In the genomic region with DNA sequence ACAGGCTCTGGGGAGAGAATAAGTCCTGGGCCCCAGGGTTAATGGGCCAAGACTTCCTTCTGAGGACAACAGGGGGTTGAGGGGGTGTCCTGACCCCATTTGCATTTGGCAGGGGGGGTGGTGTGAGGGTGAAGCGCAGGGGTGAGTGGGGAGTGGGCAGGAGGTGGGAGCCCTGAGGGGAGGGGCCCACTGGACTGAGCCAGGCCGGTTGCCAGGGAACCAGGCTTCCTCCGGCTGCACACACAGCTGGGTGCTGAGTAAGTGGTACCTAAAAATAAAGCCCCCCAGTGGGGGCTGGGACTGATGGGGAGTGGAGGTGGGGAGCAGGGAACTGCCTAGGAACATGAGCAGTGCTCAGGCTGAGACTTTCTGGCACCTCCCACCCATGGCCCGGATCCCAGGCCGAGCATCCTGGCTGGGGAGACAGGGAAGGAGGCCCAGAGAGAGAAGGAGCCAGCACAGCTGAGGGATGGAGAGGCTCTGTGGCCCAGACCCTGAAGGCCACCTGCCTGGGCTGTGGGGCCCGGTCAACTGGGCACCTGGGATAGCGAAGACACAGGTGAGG, we compare ENCODE assay signal across 16 cellular contexts. TPM values are rescaled to one million over a fixed set of nuclear protein-coding genes. Genes with fewer than 3 reads are reported as not detected.
DNase-seq lines count a peak whose midpoint lies in the region; ATAC-seq and TF ChIP-seq lines count a peak whose summit lies in the region.
"Had no signal": no experiment of that assay in that cellular context is flagged by ENCODE, and none has a peak within 500 bp of the region (broad histone marks: within the 10 kb centered on the region; RNA-seq: fewer than 3 reads in every experiment).

No MANE protein-coding gene starts in this region.

- TF ChIP-seq CTCF in SK-N-SH (IDR thresholded peaks at IDR 0.05) = no peak

- H3K27ac ChIP-seq in temporal lobe (ENCODE audit: low read depth, low read length) = peak overlapping the region; percentile 33
- H3K27ac ChIP-seq in SK-N-SH (ENCODE audit: low read depth in 2 of 2, low read length in 1 of 2) = no peak overlapping the region
- H3K27ac ChIP-seq: heart left ventricle, pancreas, SJCRH30 had no signal

- intact Hi-C loops in Right ventricle myocardium inferior (cut with DNase I) (no loop called here), Right ventricle myocardium superior (cut with DNase I) (no loop called here)

- H4K20me1 ChIP-seq in SK-N-SH (ENCODE audit: insufficient read depth) = no peaks in the 10 kb centered on the region

- H3K79me2 ChIP-seq in SK-N-SH (ENCODE audit: insufficient read depth) = no peaks in the 10 kb centered on the region

- H3K27me3 Mint-ChIP-seq in activated T-cell treated with anti-CD3 and anti-CD28 coated beads, Interleukin-2, amount 50 U/mL, for 4 hours (ENCODE audit: low read depth) = peaks cover 2% of the 10 kb centered on the region

- H3K9me3 Mint-ChIP-seq in activated T-cell treated with anti-CD3 and anti-CD28 coated beads, Interleukin-2, amount 50 U/mL, for 4 hours = no peaks in the 10 kb centered on the region
- H3K9me3 Mint-ChIP-seq: dendritic cell treated with granulocyte-macrophage colony-stimulating factor and Interleukin-4, amounts not matched to agents 40 ng/mL and 50 ng/mL, for 4 days; GM23338; T-helper 2 cell treated with Interferon-gamma antibody and Interleukin-4, amounts not matched to agents 5 μg/mL and 100 μg/mL, for 36 hours had no signal

- no peak for TF ChIP-seq EP300 in SK-N-SH (IDR thresholded peaks at IDR 0.05; ENCODE audit: borderline replicate concordance in 1 of 2, low read depth in 1 of 2, low read length in 1 of 2)

- no peaks in the 10 kb centered on the region for H3K9me2 ChIP-seq in SK-N-SH

- no peaks in the 10 kb centered on the region for H3K9me3 ChIP-seq in SK-N-SH
- H3K9me3 ChIP-seq: heart left ventricle, pancreas, SJCRH30 had no signal

- CTCF ChIA-PET in SK-N-SH (lab: Yijun Ruan, JAX) = no interaction called here

- H3K36me3 Mint-ChIP-seq in activated T-cell treated with anti-CD3 and anti-CD28 coated beads, Interleukin-2, amount 50 U/mL, for 4 hours (ENCODE audit: insufficient read depth) = no peaks in the 10 kb centered on the region

- H3K4me3 Mint-ChIP-seq in activated T-cell treated with anti-CD3 and anti-CD28 coated beads, Interleukin-2, amount 50 U/mL, for 4 hours = no peak overlapping the region
- H3K4me3 Mint-ChIP-seq: dendritic cell treated with granulocyte-macrophage colony-stimulating factor and Interleukin-4, amounts not matched to agents 40 ng/mL and 50 ng/mL, for 4 days; GM23338; T-helper 2 cell treated with Interferon-gamma antibody and Interleukin-4, amounts not matched to agents 5 μg/mL and 100 μg/mL, for 36 hours had no signal

- no peak for TF ChIP-seq RAD21 in SK-N-SH (IDR thresholded peaks at IDR 0.05; ENCODE audit: low read length)

- H3K9ac ChIP-seq in SK-N-SH = no peak overlapping the region

- POLR2A ChIA-PET in SK-N-SH (lab: Yijun Ruan, JAX) = no interaction called here

- no peaks in the 10 kb centered on the region for H3F3A ChIP-seq in SK-N-SH (replicated peaks; ENCODE audit: insufficient read depth)

- H3K36me3 ChIP-seq in SK-N-SH (replicated peaks in 1 of 2; ENCODE audit: control insufficient read depth in 1 of 2, insufficient read depth in 2 of 2, low read length in 1 of 2) = no peaks in the 10 kb centered on the region
- H3K36me3 ChIP-seq: heart left ventricle, pancreas, SJCRH30 had no signal

- H3K4me1 ChIP-seq in SK-N-SH (ENCODE audit: control insufficient read depth in 1 of 2, insufficient read depth in 2 of 2, low read depth in 1 of 2, low read length in 1 of 2) = peaks cover 0 to 20% of the 10 kb centered on the region in 2 experiments; a peak in 1 of 4 replicates
- H3K4me1 ChIP-seq: pancreas had no signal

- H3K4me2 ChIP-seq in SK-N-SH = no peak overlapping the region
- H3K4me2 ChIP-seq: GM23338 had no signal

- ATAC-seq in Right ventricle myocardium inferior = peak; percentile 22
- ATAC-seq in Right ventricle myocardium superior (ENCODE audit: poor library complexity) = no peak
- no peak for ATAC-seq in activated T-cell treated with anti-CD3 and anti-CD28 coated beads, Interleukin-2, amount 50 U/mL, for 4 hours
- ATAC-seq: GM23338, pancreas had no signal

- 84% methylated on average over 6 of the region's 7 CpGs for WGBS in SK-N-SH (ENCODE audit: low lambda C conversion rate)

- DNase-seq in Right ventricle myocardium inferior (ENCODE audit: missing footprints) = peak; percentile 44
- DNase-seq in Right ventricle myocardium superior = no peak
- peak; percentile 68 for DNase-seq in cerebellum (ENCODE audit: low spot score)
- DNase-seq in midbrain (lab: John Stamatoyannopoulos, UW) = peak; percentile 42
- DNase-seq in SK-N-SH = no peak
- DNase-seq in activated T-cell treated with anti-CD3 and anti-CD28 coated beads, Interleukin-2, amount 50 U/mL, for 4 hours = no peak
- DNase-seq in stimulated activated CD4-positive, alpha-beta T cell treated with anti-CD3 and anti-CD28 coated beads, Interleukin-4, amount 100 ng/mL, for 24 hours = no peak
- DNase-seq: activated CD4-positive, CD25-positive, alpha-beta regulatory T cell treated with anti-CD3 and anti-CD28 coated beads, Interleukin-2, amount 50 U/mL, for 72 hours; erythroblast had no signal

- no peaks in the 10 kb centered on the region for H3K27me3 ChIP-seq in SK-N-SH (ENCODE audit: insufficient read depth)
- H3K27me3 ChIP-seq: heart left ventricle, pancreas, SJCRH30 had no signal

- H3K4me3 ChIP-seq in SK-N-SH (ENCODE audit: low read depth in 2 of 2, low read length in 1 of 2) = no peak overlapping the region
- H3K4me3 ChIP-seq: GM23338, heart left ventricle, pancreas, SJCRH30 had no signal

- H2AFZ ChIP-seq in SK-N-SH (ENCODE audit: low read depth) = no peak overlapping the region
- H2AFZ ChIP-seq: GM23338 had no signal

- H3K4me1 Mint-ChIP-seq in activated T-cell treated with anti-CD3 and anti-CD28 coated beads, Interleukin-2, amount 50 U/mL, for 4 hours (ENCODE audit: low read depth) = no peaks in the 10 kb centered on the region

TF ChIP-seq in SK-N-SH, 30 proteins besides CTCF, POLR2A, EP300 and RAD21 (continues in another document):
- TF ChIP-seq, protein P1, sequence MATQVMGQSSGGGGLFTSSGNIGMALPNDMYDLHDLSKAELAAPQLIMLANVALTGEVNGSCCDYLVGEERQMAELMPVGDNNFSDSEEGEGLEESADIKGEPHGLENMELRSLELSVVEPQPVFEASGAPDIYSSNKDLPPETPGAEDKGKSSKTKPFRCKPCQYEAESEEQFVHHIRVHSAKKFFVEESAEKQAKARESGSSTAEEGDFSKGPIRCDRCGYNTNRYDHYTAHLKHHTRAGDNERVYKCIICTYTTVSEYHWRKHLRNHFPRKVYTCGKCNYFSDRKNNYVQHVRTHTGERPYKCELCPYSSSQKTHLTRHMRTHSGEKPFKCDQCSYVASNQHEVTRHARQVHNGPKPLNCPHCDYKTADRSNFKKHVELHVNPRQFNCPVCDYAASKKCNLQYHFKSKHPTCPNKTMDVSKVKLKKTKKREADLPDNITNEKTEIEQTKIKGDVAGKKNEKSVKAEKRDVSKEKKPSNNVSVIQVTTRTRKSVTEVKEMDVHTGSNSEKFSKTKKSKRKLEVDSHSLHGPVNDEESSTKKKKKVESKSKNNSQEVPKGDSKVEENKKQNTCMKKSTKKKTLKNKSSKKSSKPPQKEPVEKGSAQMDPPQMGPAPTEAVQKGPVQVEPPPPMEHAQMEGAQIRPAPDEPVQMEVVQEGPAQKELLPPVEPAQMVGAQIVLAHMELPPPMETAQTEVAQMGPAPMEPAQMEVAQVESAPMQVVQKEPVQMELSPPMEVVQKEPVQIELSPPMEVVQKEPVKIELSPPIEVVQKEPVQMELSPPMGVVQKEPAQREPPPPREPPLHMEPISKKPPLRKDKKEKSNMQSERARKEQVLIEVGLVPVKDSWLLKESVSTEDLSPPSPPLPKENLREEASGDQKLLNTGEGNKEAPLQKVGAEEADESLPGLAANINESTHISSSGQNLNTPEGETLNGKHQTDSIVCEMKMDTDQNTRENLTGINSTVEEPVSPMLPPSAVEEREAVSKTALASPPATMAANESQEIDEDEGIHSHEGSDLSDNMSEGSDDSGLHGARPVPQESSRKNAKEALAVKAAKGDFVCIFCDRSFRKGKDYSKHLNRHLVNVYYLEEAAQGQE (IDR thresholded peaks at IDR 0.05; ENCODE audit: low read depth, low read length) = no peak
- TF ChIP-seq FOXJ3 (CRISPR knock-in tag; IDR thresholded peaks at IDR 0.05) (no peak), RCOR1 (IDR thresholded peaks at IDR 0.05; ENCODE audit: low read length) (no peak), TEAD4 (IDR thresholded peaks at IDR 0.05; ENCODE audit: borderline replicate concordance, insufficient read depth) (no peak), YY1 (IDR thresholded peaks at IDR 0.05; ENCODE audit: low read depth) (no peak), MXI1 (IDR thresholded peaks at IDR 0.05; ENCODE audit: low read depth, low read length) (no peak), GABPA (IDR thresholded peaks at IDR 0.05; ENCODE audit: low read depth) (no peak)
- TF ChIP-seq, protein P2, sequence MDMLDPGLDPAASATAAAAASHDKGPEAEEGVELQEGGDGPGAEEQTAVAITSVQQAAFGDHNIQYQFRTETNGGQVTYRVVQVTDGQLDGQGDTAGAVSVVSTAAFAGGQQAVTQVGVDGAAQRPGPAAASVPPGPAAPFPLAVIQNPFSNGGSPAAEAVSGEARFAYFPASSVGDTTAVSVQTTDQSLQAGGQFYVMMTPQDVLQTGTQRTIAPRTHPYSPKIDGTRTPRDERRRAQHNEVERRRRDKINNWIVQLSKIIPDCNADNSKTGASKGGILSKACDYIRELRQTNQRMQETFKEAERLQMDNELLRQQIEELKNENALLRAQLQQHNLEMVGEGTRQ (IDR thresholded peaks at IDR 0.05; ENCODE audit: borderline replicate concordance, low read depth, low read length) = no peak
- TF ChIP-seq, protein P3, sequence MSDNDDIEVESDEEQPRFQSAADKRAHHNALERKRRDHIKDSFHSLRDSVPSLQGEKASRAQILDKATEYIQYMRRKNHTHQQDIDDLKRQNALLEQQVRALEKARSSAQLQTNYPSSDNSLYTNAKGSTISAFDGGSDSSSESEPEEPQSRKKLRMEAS (IDR thresholded peaks at IDR 0.05; ENCODE audit: low read depth) = no peak

RNA-seq across cellular contexts. Expression of a gene that starts 7.5 kb away (rescaled TPM):
- total RNA-seq in Right ventricle myocardium inferior (45.3 TPM), Right ventricle myocardium superior (39.8 TPM), cerebellum (10.1 TPM), temporal lobe (7.4 TPM)
- polyA plus RNA-seq in SK-N-SH (2012; rRNA removed) = 0.26 and 0.43 TPM in 2 replicates
- polyA plus RNA-seq in SK-N-SH (2012; cell fraction: cytosol; rRNA removed) = 0.05 and 0.28 TPM in 2 replicates
- 0.87 and 0.94 TPM in 2 replicates for polyA plus RNA-seq in SK-N-SH (2012; cell fraction: nucleus; rRNA removed)
- total RNA-seq in activated T-cell treated with anti-CD3 and anti-CD28 coated beads, Interleukin-2, amount 50 U/mL, for 4 hours = 1 to 10 TPM in 2 of 3 donors, under 1 TPM in 1; 0.87 to 1.3 (median 1.1) TPM
- total RNA-seq: SJCRH30 had no signal

RNA-seq across cellular contexts. Expression of a gene that starts 26.8 kb away (rescaled TPM):
- total RNA-seq in Right ventricle myocardium inferior (40.4 TPM), Right ventricle myocardium superior (37.5 TPM), cerebellum (16.2 TPM), temporal lobe (10.8 TPM)
- 9.7 and 10.1 TPM in 2 replicates for polyA plus RNA-seq in SK-N-SH (2012; rRNA removed)
- 7.4 and 9.3 TPM in 2 replicates for polyA plus RNA-seq in SK-N-SH (2012; cell fraction: cytosol; rRNA removed)
- polyA plus RNA-seq in SK-N-SH (2012; cell fraction: nucleus; rRNA removed) = 7.9 and 10.5 TPM in 2 replicates
- 10 to 100 TPM; 15.0 to 16.4 (median 15.0) TPM for total RNA-seq in activated T-cell treated with anti-CD3 and anti-CD28 coated beads, Interleukin-2, amount 50 U/mL, for 4 hours

Comparison
In these comparisons a context has a peak if more than half of its experiments do, and no peak if none do; other contexts are left out.
1. DNase-seq: peak in Right ventricle myocardium inferior (single experiment), cerebellum (single experiment) and midbrain (single experiment); none in Right ventricle myocardium superior (single experiment), SK-N-SH (single experiment), activated T-cell treated with anti-CD3 and anti-CD28 coated beads, Interleukin-2, amount 50 U/mL, for 4 hours (single experiment) and stimulated activated CD4-positive, alpha-beta T cell treated with anti-CD3 and anti-CD28 coated beads, Interleukin-4, amount 100 ng/mL, for 24 hours (single experiment).